Comparison of ENCODE assay signal across 8 cellular contexts in the genomic region with DNA sequence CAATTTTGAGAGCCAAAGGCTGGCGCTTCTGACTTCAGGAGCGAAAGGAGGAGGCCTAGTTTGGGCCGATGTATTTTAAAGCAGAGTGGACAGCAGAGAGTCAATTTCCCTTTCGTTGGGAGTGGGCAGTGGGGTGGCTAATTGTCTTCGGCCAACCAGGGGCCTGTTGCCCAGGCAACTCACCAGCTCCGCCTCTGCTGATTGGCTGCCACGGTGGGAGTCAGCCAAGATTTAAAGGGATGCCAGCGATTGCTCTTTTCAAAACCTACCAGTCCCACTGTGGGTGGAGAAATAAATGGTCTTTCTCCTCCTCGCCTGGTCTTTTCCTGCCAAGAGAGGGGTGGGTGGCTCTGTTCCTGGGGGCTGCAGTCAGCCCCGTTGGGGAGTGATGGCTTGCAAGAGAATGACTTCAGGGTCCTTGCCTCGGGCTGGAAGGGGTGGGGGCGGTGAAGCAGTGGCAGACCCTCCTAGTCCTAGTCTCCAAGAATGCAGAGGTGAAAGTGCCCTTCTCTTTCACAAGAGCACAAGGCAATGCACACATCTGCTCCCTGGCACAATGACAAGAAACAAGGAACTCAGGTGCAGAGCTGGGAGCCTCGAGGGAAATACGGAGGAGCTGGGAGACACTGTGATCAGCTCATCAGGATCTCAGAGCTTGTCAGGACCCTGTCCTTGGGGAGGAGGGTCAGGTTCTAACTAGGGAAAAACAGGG. TPM values are rescaled to one million over a fixed set of nuclear protein-coding genes. Genes with fewer than 3 reads are reported as not detected.
DNase-seq lines count a peak whose midpoint lies in the region; ATAC-seq and TF ChIP-seq lines count a peak whose summit lies in the region.
"Had no signal": no experiment of that assay in that cellular context is flagged by ENCODE, and none has a peak within 500 bp of the region (broad histone marks: within the 10 kb centered on the region; RNA-seq: fewer than 3 reads in every experiment).

No MANE protein-coding gene starts in this region.

- no peak overlapping the region for H3K27ac ChIP-seq in heart right ventricle
- H3K27ac ChIP-seq in gastrocnemius medialis, result peak overlapping the region in 1 of 4 donors; percentile 37

- H3K36me3 ChIP-seq in heart right ventricle, result no peaks in the 10 kb centered on the region
- H3K36me3 ChIP-seq in gastrocnemius medialis, result no peaks in the 10 kb centered on the region

- H3K27me3 ChIP-seq in heart right ventricle (peaks cover 0 to 54% (median 25%) of the 10 kb centered on the region in 7 donors), gastrocnemius medialis (peaks cover 7 to 15% (median 14%) of the 10 kb centered on the region in 3 donors)

- ATAC-seq in HG03439 (IDR thresholded peaks at IDR 0.05; ENCODE audit: unreplicated experiment), result peak; percentile 9
- ATAC-seq in SK-N-SH treated with all-trans-retinoic acid at 6 μM for 48 hours, result peak; percentile 52
- peak; percentile 23 to 71 (median 39) for ATAC-seq in heart right ventricle
- peak; percentile 20 to 34 for ATAC-seq in gastrocnemius medialis
- ATAC-seq in HG03045 (IDR thresholded peaks at IDR 0.05; ENCODE audit: unreplicated experiment), result no peak
- ATAC-seq in GM21390 (IDR thresholded peaks at IDR 0.05; ENCODE audit: unreplicated experiment), result no peak

- TF ChIP-seq POLR2A in gastrocnemius medialis (IDR thresholded peaks at IDR 0.05), result no peak

- peaks cover 0 to 17% (median 10%) of the 10 kb centered on the region in 9 donors for H3K4me1 ChIP-seq in heart right ventricle
- peaks cover 0 to 1% of the 10 kb centered on the region in 2 donors for H3K4me1 ChIP-seq in gastrocnemius medialis

- DNase-seq in heart right ventricle (peak; percentile 34 to 50), gastrocnemius medialis (peak in 1 of 2 donors; percentile 17), NCI-H146 treated with DMSO at 0.1 percent for 48 hours (lab: John Stamatoyannopoulos, UW; ENCODE audit: unreplicated experiment) (no peak)
- DNase-seq: SIG-M5 had no signal

- WGBS in heart right ventricle, 2 donors, result 38 to 47% methylated on average over 14 of the region's 14 CpGs

- peak overlapping the region in 1 of 10 donors; percentile 11 for H3K4me3 ChIP-seq in heart right ventricle
- no peak overlapping the region for H3K4me3 ChIP-seq in gastrocnemius medialis

- in situ Hi-C loops in gastrocnemius medialis (cut with MboI; ENCODE audit: low sequenced_read_pairs in 4 of 4), result loop anchor here in 1 of 4 donors (5.0 kb wide), 1 partner anchor 51 kb away; no protein-coding TSS in a partner anchor

- TF ChIP-seq CTCF in heart right ventricle (IDR thresholded peaks at IDR 0.05), result no peak
- no peak for TF ChIP-seq CTCF in gastrocnemius medialis (IDR thresholded peaks at IDR 0.05 in 4 of 5, conservative IDR thresholded peaks at IDR 0.05 in 1 of 5)

- H3K9me3 ChIP-seq in heart right ventricle (no peaks in the 10 kb centered on the region), gastrocnemius medialis (no peaks in the 10 kb centered on the region)

- intact Hi-C loops in heart right ventricle (cut with DNase I) (loop anchor here in 9 of 10 donors (1.0 to 5.0 kb wide), 3 partner anchors 49 to 51 kb away; no protein-coding TSS in a partner anchor), gastrocnemius medialis (cut with DNase I; ENCODE audit: low total_unique reads) (loop anchor here (2.0 kb wide), 1 partner anchor 49 kb away; no protein-coding TSS in a partner anchor)

TF ChIP-seq in SK-N-SH treated with all-trans-retinoic acid at 6 μM for 48 hours, 23 proteins besides CTCF, POLR2A, EP300 and RAD21 (continues in another document):
- TF ChIP-seq TCF4 (CRISPR knock-in tag; IDR thresholded peaks at IDR 0.05; ENCODE audit: borderline replicate concordance) (no peak), BACH2 (CRISPR knock-in tag; IDR thresholded peaks at IDR 0.05; ENCODE audit: borderline replicate concordance) (no peak), ZFP30 (CRISPR knock-in tag; IDR thresholded peaks at IDR 0.05) (no peak), PATZ1 (CRISPR knock-in tag; IDR thresholded peaks at IDR 0.05; ENCODE audit: borderline replicate concordance) (no peak), ZNF8 (CRISPR knock-in tag; IDR thresholded peaks at IDR 0.05) (no peak), RARB (CRISPR knock-in tag; IDR thresholded peaks at IDR 0.05) (no peak), ISL1 (CRISPR knock-in tag; IDR thresholded peaks at IDR 0.05) (no peak), TSHZ2 (CRISPR knock-in tag; IDR thresholded peaks at IDR 0.05) (no peak), CSDC2 (CRISPR knock-in tag; IDR thresholded peaks at IDR 0.05) (no peak), ZC3H10 (CRISPR knock-in tag; IDR thresholded peaks at IDR 0.05) (no peak), ARNTL (CRISPR knock-in tag; IDR thresholded peaks at IDR 0.05; ENCODE audit: borderline replicate concordance, low read depth) (no peak), GLIS3 (CRISPR knock-in tag; IDR thresholded peaks at IDR 0.05) (no peak), TOX (CRISPR knock-in tag; IDR thresholded peaks at IDR 0.05; ENCODE audit: borderline replicate concordance) (no peak), PPARA (CRISPR knock-in tag; IDR thresholded peaks at IDR 0.05; ENCODE audit: borderline replicate concordance) (no peak), ZFP3 (CRISPR knock-in tag; IDR thresholded peaks at IDR 0.05) (no peak)
- TF ChIP-seq, protein P1, sequence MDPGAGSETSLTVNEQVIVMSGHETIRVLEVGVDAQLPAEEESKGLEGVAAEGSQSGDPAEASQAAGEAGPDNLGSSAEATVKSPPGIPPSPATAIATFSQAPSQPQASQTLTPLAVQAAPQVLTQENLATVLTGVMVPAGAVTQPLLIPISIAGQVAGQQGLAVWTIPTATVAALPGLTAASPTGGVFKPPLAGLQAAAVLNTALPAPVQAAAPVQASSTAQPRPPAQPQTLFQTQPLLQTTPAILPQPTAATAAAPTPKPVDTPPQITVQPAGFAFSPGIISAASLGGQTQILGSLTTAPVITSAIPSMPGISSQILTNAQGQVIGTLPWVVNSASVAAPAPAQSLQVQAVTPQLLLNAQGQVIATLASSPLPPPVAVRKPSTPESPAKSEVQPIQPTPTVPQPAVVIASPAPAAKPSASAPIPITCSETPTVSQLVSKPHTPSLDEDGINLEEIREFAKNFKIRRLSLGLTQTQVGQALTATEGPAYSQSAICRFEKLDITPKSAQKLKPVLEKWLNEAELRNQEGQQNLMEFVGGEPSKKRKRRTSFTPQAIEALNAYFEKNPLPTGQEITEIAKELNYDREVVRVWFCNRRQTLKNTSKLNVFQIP (CRISPR knock-in tag; IDR thresholded peaks at IDR 0.05; ENCODE audit: borderline replicate concordance, low read depth), result no peak

RNA-seq across cellular contexts. Expression of gene RASAL1, which starts 37.7 kb away (rescaled TPM):
- total RNA-seq in heart right ventricle (not detected), gastrocnemius medialis (not detected)
- polyA plus RNA-seq in heart right ventricle, result not detected

RNA-seq across cellular contexts. Expression of gene DTX1, which starts 41.3 kb away (rescaled TPM):
- total RNA-seq in heart right ventricle (1 to 10 TPM in 9 of 10 donors, under 1 TPM in 1; 0.94 to 6.4 (median 1.8) TPM), gastrocnemius medialis (1 to 10 TPM in 1 of 4 donors, under 1 TPM in 3; 0.49 to 1.1 (median 0.77) TPM)
- polyA plus RNA-seq in heart right ventricle, result 1 to 10 TPM; 1.0 to 1.1 TPM

RNA-seq across cellular contexts. Expression of gene CFAP73, which starts 51.7 kb away (rescaled TPM):
- total RNA-seq in heart right ventricle, result not detected
- under 1 TPM in 1 of 2 donors, not detected in 1; 0.10 TPM for polyA plus RNA-seq in heart right ventricle
- total RNA-seq in gastrocnemius medialis, result not detected

Comparison
In these comparisons a context has a peak if more than half of its experiments do, and no peak if none do; other contexts are left out.
1. ATAC-seq: peak in HG03439 (single experiment), SK-N-SH treated with all-trans-retinoic acid at 6 μM for 48 hours (single experiment), heart right ventricle (8 of 8) and gastrocnemius medialis (2 of 2); none in HG03045 (single experiment) and GM21390 (single experiment).